Comparison of ENCODE assay signal across 12 cellular contexts in genomic region chr1:200247513-200247912, GRCh38.
"Had no signal": no experiment of that assay in that cellular context is flagged by ENCODE, and none has a peak within 500 bp of the region (broad histone marks: within the 10 kb centered on the region; RNA-seq: fewer than 3 reads in every experiment).

No MANE protein-coding gene starts in this region.

- ATAC-seq: activated CD4-positive, CD25-positive, alpha-beta regulatory T cell treated with anti-CD3 and anti-CD28 coated beads, Interleukin-2, amount 50 U/mL, for 24 hours; activated CD8-positive, alpha-beta memory T cell treated with anti-CD3 and anti-CD28 coated beads, Interleukin-2, amount 10 ng/mL, durations not matched to agents 7 days and 5 days; activated T-cell treated with anti-CD3 and anti-CD28 coated beads, Interleukin-2, amount 50 U/mL, for 4 hours had no signal

- H3K4me1 ChIP-seq: right atrium auricular region, vagina had no signal

- H3K9me3 ChIP-seq: right atrium auricular region, vagina had no signal

- H3K4me3 ChIP-seq: right atrium auricular region, vagina had no signal

- H3K27me3 ChIP-seq: right atrium auricular region, vagina had no signal

- DNase-seq: activated CD4-positive, alpha-beta T cell treated with anti-CD3 and anti-CD28 coated beads, Interleukin-2, amount 50 U/mL, for 48 hours; activated CD8-positive, alpha-beta memory T cell treated with anti-CD3 and anti-CD28 coated beads, Interleukin-2, amount 10 ng/mL, durations not matched to agents 7 days and 5 days; activated gamma-delta T cell; activated naive CD8-positive, alpha-beta T cell treated with anti-CD3 and anti-CD28 coated beads for 36 hours; activated T-cell treated with anti-CD3 and anti-CD28 coated beads, Interleukin-2, amount 50 U/mL, for 4 hours; anterior cingulate cortex; dermis blood vessel endothelial cell; hippocampal formation; small intestine had no signal

- H3K36me3 ChIP-seq: right atrium auricular region, vagina had no signal

- H3K27ac ChIP-seq: right atrium auricular region, vagina had no signal

- FAIRE-seq: small intestine had no signal

- H3K9me3 Mint-ChIP-seq: activated naive CD8-positive, alpha-beta T cell treated with anti-CD3 and anti-CD28 coated beads for 36 hours; activated T-cell treated with anti-CD3 and anti-CD28 coated beads, Interleukin-2, amount 50 U/mL, for 4 hours had no signal

- H3K27ac Mint-ChIP-seq: activated CD8-positive, alpha-beta memory T cell treated with anti-CD3 and anti-CD28 coated beads, Interleukin-2, amount 10 ng/mL, durations not matched to agents 7 days and 5 days; activated naive CD8-positive, alpha-beta T cell treated with anti-CD3 and anti-CD28 coated beads for 36 hours had no signal

- H3K36me3 Mint-ChIP-seq: activated CD8-positive, alpha-beta memory T cell treated with anti-CD3 and anti-CD28 coated beads, Interleukin-2, amount 10 ng/mL, durations not matched to agents 7 days and 5 days; activated naive CD8-positive, alpha-beta T cell treated with anti-CD3 and anti-CD28 coated beads for 36 hours had no signal
